Comparison of ENCODE assay signal across 21 cellular contexts in genomic region chr3:147661916-147662315, GRCh38.
"Had no signal": no experiment of that assay in that cellular context is flagged by ENCODE, and none has a peak within 500 bp of the region (broad histone marks: within the 10 kb centered on the region; RNA-seq: fewer than 3 reads in every experiment).

No MANE protein-coding gene starts in this region.

- H3K4me1 Mint-ChIP-seq: activated B cell treated with CpG ODN at 0.5 μM for 24 hours; naive thymus-derived CD4-positive, alpha-beta T cell had no signal

- H3K9me3 Mint-ChIP-seq: activated CD8-positive, alpha-beta T cell treated with anti-CD3 and anti-CD28 coated beads for 36 hours; activated T-cell treated with anti-CD3 and anti-CD28 coated beads, Interleukin-2, amount 50 U/mL, for 4 hours had no signal

- H3K4me3 Mint-ChIP-seq: activated B cell treated with CpG ODN at 0.5 μM for 24 hours; activated CD8-positive, alpha-beta T cell treated with anti-CD3 and anti-CD28 coated beads for 36 hours; activated T-cell treated with anti-CD3 and anti-CD28 coated beads, Interleukin-2, amount 50 U/mL, for 4 hours; naive thymus-derived CD4-positive, alpha-beta T cell had no signal

- DNase-seq: activated B cell treated with CpG ODN at 0.5 μM for 24 hours; activated CD4-positive, alpha-beta T cell treated with anti-CD3 and anti-CD28 coated beads for 48 hours; activated CD8-positive, alpha-beta T cell treated with anti-CD3 and anti-CD28 coated beads for 36 hours; activated effector memory CD4-positive, alpha-beta T cell treated with Interleukin-2 at 50 U/mL for 16 hours; activated naive CD4-positive, alpha-beta T cell treated with anti-CD3 and anti-CD28 coated beads, Interleukin-2, amount 50 U/mL, for 16 hours; activated T-cell treated with anti-CD3 and anti-CD28 coated beads, Interleukin-2, amount 50 U/mL, for 4 hours; adrenal gland; esophagus squamous epithelium; hippocampal formation; left lung; mammary epithelial cell; naive thymus-derived CD4-positive, alpha-beta T cell; posterior cingulate gyrus; right cardiac atrium; stimulated activated CD4-positive, alpha-beta T cell treated with anti-CD3 and anti-CD28 coated beads, Interleukin-4, amount 100 ng/mL, for 4 hours; stimulated activated CD8-positive, alpha-beta memory T cell treated with anti-CD3 and anti-CD28 coated beads, Interleukin-4, amount 100 ng/mL, for 48 hours; stimulated activated naive CD4-positive, alpha-beta T cell treated with Interleukin-2 at 50 U/mL for 16 hours; substantia nigra; uterus had no signal

- ATAC-seq: activated CD8-positive, alpha-beta T cell treated with anti-CD3 and anti-CD28 coated beads for 36 hours; activated T-cell treated with anti-CD3 and anti-CD28 coated beads, Interleukin-2, amount 50 U/mL, for 4 hours; left lung; naive thymus-derived CD4-positive, alpha-beta T cell; right cardiac atrium had no signal

- H3K27me3 Mint-ChIP-seq: activated B cell treated with CpG ODN at 0.5 μM for 24 hours; activated CD8-positive, alpha-beta T cell treated with anti-CD3 and anti-CD28 coated beads for 36 hours; naive thymus-derived CD4-positive, alpha-beta T cell had no signal

- H3K27ac Mint-ChIP-seq: activated B cell treated with CpG ODN at 0.5 μM for 24 hours; activated CD8-positive, alpha-beta T cell treated with anti-CD3 and anti-CD28 coated beads for 36 hours; naive thymus-derived CD4-positive, alpha-beta T cell had no signal

- H3K27me3 ChIP-seq: adrenal gland, esophagus squamous epithelium, left lung, tibial nerve, uterus had no signal

- H3K4me1 ChIP-seq: adrenal gland, esophagus squamous epithelium, left lung, tibial nerve, uterus had no signal

- H3K27ac ChIP-seq: adrenal gland, esophagus squamous epithelium, left lung, tibial nerve, uterus had no signal

- H3K36me3 Mint-ChIP-seq: naive thymus-derived CD4-positive, alpha-beta T cell had no signal

- H3K36me3 ChIP-seq: adrenal gland, esophagus squamous epithelium, left lung, tibial nerve, uterus had no signal

- H3K9me3 ChIP-seq: adrenal gland, esophagus squamous epithelium, left lung, tibial nerve, uterus had no signal

- H3K4me3 ChIP-seq: adrenal gland, esophagus squamous epithelium, left lung, smooth muscle cell, tibial nerve, uterus had no signal
